ENCODE assay signal across 33 cellular contexts in the genomic region with DNA sequence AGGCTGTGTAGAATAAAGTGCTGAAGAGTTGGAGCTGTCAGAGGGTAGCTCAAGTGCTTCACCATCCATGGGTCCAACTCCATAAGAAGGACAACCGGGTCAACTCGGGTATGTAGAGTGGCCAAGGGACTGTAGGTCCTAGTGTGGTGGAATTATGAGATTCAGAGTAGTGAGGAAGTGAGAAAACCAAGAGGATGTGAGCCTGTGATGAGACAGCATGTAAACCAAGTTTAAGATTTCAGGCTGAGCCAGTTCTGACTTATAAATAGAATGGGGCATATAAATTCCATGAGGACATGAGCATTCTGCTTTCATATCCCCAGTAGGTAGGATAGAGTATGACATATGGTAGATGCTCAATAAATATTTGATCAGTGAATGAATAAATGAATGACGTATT.
DNase-seq lines count a peak whose midpoint lies in the region; ATAC-seq, FAIRE-seq and TF ChIP-seq lines count a peak whose summit lies in the region.
"Had no signal": no experiment of that assay in that cellular context is flagged by ENCODE, and none has a peak within 500 bp of the region (broad histone marks: within the 10 kb centered on the region; RNA-seq: fewer than 3 reads in every experiment).

No MANE protein-coding gene starts in this region.

- peak overlapping the region; percentile 44 for H3K4me2 ChIP-seq in OCI-LY3 (ENCODE audit: low read length)
- H3K4me2 ChIP-seq: BLaER1 had no signal

- H3K27me3 ChIP-seq in OCI-LY3 (ENCODE audit: low read depth, low read length) (peaks cover 55% of the 10 kb centered on the region), body of pancreas (no peaks in the 10 kb centered on the region), ascending aorta (no peaks in the 10 kb centered on the region)
- H3K27me3 ChIP-seq: BLaER1, gastrocnemius medialis had no signal

- DNase-seq in A172 (ENCODE audit: low spot score) (peak; percentile 14), GM12891 (ENCODE audit: insufficient read length, low spot score) (no peak), hepatic stellate cell (ENCODE audit: low spot score) (peak; percentile 6), body of pancreas (no peak), NCI-H2107 treated with DMSO at 0.1 percent for 48 hours (lab: John Stamatoyannopoulos, UW; ENCODE audit: unreplicated experiment) (no peak), NCI-H1694 (lab: John Stamatoyannopoulos, UW) (no peak), ascending aorta (ENCODE audit: low spot score in 2 of 2) (no peak)
- DNase-seq: ACHN; activated CD4-positive, CD25-positive, alpha-beta regulatory T cell treated with anti-CD3 and anti-CD28 coated beads, Interleukin-2, amount 50 U/mL, for 72 hours; activated CD8-positive, alpha-beta T cell treated with anti-CD3 and anti-CD28 coated beads, Interleukin-2, amount 10 ng/mL, durations not matched to agents 7 days and 5 days; activated gamma-delta T cell; activated naive CD8-positive, alpha-beta T cell treated with anti-CD3 and anti-CD28 coated beads, Interleukin-2, amount 50 U/mL, for 24 hours; Calu3; DND-41; effector CD8-positive, alpha-beta T cell; esophagus squamous epithelium; gastrocnemius medialis; islet precursor cell; NCI-H1105 treated with DMSO at 0.1 percent for 48 hours; NCI-H2029 treated with DMSO at 0.1 percent for 48 hours; NCI-H345; NCI-H774; OCI-M1; SJCRH30; T-cell had no signal

- intact Hi-C loops in body of pancreas (cut with DNase I), result loop anchor here (5.0 kb wide), 1 partner anchor 495 kb away; no protein-coding TSS in a partner anchor
- intact Hi-C loops in ascending aorta (cut with DNase I), result no loop called here

- H3K79me2 ChIP-seq in OCI-LY3 (ENCODE audit: low read length), result no peaks in the 10 kb centered on the region

- H3K4me3 ChIP-seq in OCI-LY3 (ENCODE audit: low read length) (no peak overlapping the region), body of pancreas (no peak overlapping the region), ascending aorta (no peak overlapping the region)
- H3K4me3 ChIP-seq: BLaER1, esophagus squamous epithelium, gastrocnemius medialis, prostate gland, SJCRH30 had no signal

- TF ChIP-seq CTCF in OCI-LY3 (IDR thresholded peaks at IDR 0.05; ENCODE audit: low read depth, low read length) (no peak), body of pancreas (IDR thresholded peaks at IDR 0.05) (no peak), ascending aorta (IDR thresholded peaks at IDR 0.05) (no peak)

- H4K20me1 ChIP-seq in OCI-LY3 (ENCODE audit: insufficient read depth, low read length), result no peaks in the 10 kb centered on the region
- H4K20me1 ChIP-seq: BLaER1 had no signal

- no peak overlapping the region for H3K9ac ChIP-seq in OCI-LY3 (ENCODE audit: low read length)
- H3K9ac ChIP-seq: BLaER1 had no signal

- ATAC-seq in body of pancreas, result no peak
- ATAC-seq: activated CD8-positive, alpha-beta T cell treated with anti-CD3 and anti-CD28 coated beads, Interleukin-2, amount 10 ng/mL, durations not matched to agents 7 days and 5 days; activated naive CD8-positive, alpha-beta T cell treated with anti-CD3 and anti-CD28 coated beads, Interleukin-2, amount 50 U/mL, for 24 hours; gastrocnemius medialis; HCT116; T-cell had no signal

- no peak for FAIRE-seq in GM12891 (lab: Jason Lieb, UNC)
- FAIRE-seq: colon, urothelium cell line had no signal

- H2AFZ ChIP-seq in OCI-LY3 (ENCODE audit: low read depth, low read length), result no peak overlapping the region

- no peak overlapping the region for H3K27ac ChIP-seq in OCI-LY3 (ENCODE audit: low read length)
- H3K27ac ChIP-seq in body of pancreas, result no peak overlapping the region
- no peak overlapping the region for H3K27ac ChIP-seq in ascending aorta
- H3K27ac ChIP-seq: BLaER1, esophagus squamous epithelium, gastrocnemius medialis, HL-60, neutrophil, prostate gland, SJCRH30 had no signal

- 47 to 65% methylated on average over 3 of the region's 3 CpGs for WGBS in body of pancreas, 2 donors

- TF ChIP-seq POLR2A in GM12891 (IDR thresholded peaks at IDR 0.05; ENCODE audit: low read depth, low read length) (no peak), body of pancreas (IDR thresholded peaks at IDR 0.05) (no peak)

- H3K4me1 ChIP-seq in OCI-LY3 (ENCODE audit: low read length) (peaks cover 21% of the 10 kb centered on the region), body of pancreas (no peaks in the 10 kb centered on the region), ascending aorta (no peaks in the 10 kb centered on the region)
- H3K4me1 ChIP-seq: BLaER1, esophagus squamous epithelium, gastrocnemius medialis, prostate gland, SJCRH30 had no signal

- H3K36me3 ChIP-seq in OCI-LY3 (replicated peaks; ENCODE audit: low read depth, low read length), result no peaks in the 10 kb centered on the region
- no peaks in the 10 kb centered on the region for H3K36me3 ChIP-seq in body of pancreas (replicated peaks in 1 of 2; ENCODE audit: insufficient read depth in 1 of 2, low read depth in 2 of 2)
- H3K36me3 ChIP-seq in ascending aorta, result no peaks in the 10 kb centered on the region
- H3K36me3 ChIP-seq: BLaER1, esophagus squamous epithelium, gastrocnemius medialis, neutrophil, prostate gland, SJCRH30 had no signal

- H3K9me3 ChIP-seq in OCI-LY3 (ENCODE audit: insufficient read depth, low read length), result no peaks in the 10 kb centered on the region
- H3K9me3 ChIP-seq in body of pancreas, result no peaks in the 10 kb centered on the region
- H3K9me3 ChIP-seq in ascending aorta, result no peaks in the 10 kb centered on the region
- H3K9me3 ChIP-seq: BLaER1, esophagus squamous epithelium, gastrocnemius medialis, neutrophil, prostate gland, SJCRH30 had no signal

TF ChIP-seq in GM12891, 5 proteins besides CTCF, POLR2A, EP300 and RAD21:
- TF ChIP-seq PAX5 (IDR thresholded peaks at IDR 0.05; ENCODE audit: insufficient read depth, low read length, severe bottlenecking) (no peak), TAF1 (IDR thresholded peaks at IDR 0.05; ENCODE audit: low read depth, low read length) (no peak), POU2F2 (IDR thresholded peaks at IDR 0.05; ENCODE audit: low read depth, low read length) (no peak), POLR2AphosphoS5 (IDR thresholded peaks at IDR 0.05; ENCODE audit: low read depth, low read length) (no peak), SPI1 (IDR thresholded peaks at IDR 0.05; ENCODE audit: low read depth, low read length) (peak; percentile 87)

Comparison
In these comparisons a context has a peak if more than half of its experiments do, and no peak if none do; other contexts are left out.
1. DNase-seq: peak in A172 (single experiment) and hepatic stellate cell (single experiment); none in GM12891 (single experiment), body of pancreas (0 of 4), NCI-H2107 treated with DMSO at 0.1 percent for 48 hours (single experiment), NCI-H1694 (single experiment) and ascending aorta (0 of 2).